Comparison of ENCODE assay signal across 8 cellular contexts in genomic region chr17:65181237-65182061, GRCh38. TPM values are rescaled to one million over a fixed set of nuclear protein-coding genes. Genes with fewer than 3 reads are reported as not detected.
A peak's percentile ranks its signal among the peaks of the same experiment; 100 is the strongest.
DNase-seq lines count a peak whose midpoint lies in the region; ATAC-seq and TF ChIP-seq lines count a peak whose summit lies in the region.

No MANE protein-coding gene starts in this region.

- peaks cover 47 to 71% (median 48%) of the 10 kb centered on the region in 3 donors for H3K4me1 Mint-ChIP-seq in T-cell

- TF ChIP-seq POLR2A in GM19193 (IDR thresholded peaks at IDR 0.05; ENCODE audit: extremely low read depth, insufficient read depth, insufficient read length), result peak; percentile 53

- ATAC-seq in HG02943 (IDR thresholded peaks at IDR 0.05; ENCODE audit: low read depth, unreplicated experiment), result peak; percentile 65
- peak in 1 of 4 experiments; percentile 15 for ATAC-seq in T-cell (replicated peaks in 1 of 4)

- peak overlapping the region; percentile 68 to 90 for H3K27ac Mint-ChIP-seq in T-cell

- no peak for DNase-seq in T-cell
- DNase-seq in stimulated activated CD4-positive, alpha-beta T cell treated with anti-CD3 and anti-CD28 coated beads, Interleukin-2, amount 100 ng/mL, for 48 hours, result peak; percentile 42 to 43
- DNase-seq in DMS114 treated with DMSO at 0.1 percent for 48 hours (lab: John Stamatoyannopoulos, UW; ENCODE audit: unreplicated experiment), result no peak
- DNase-seq in foreskin fibroblast, result no peak
- DNase-seq in DMS53 (lab: John Stamatoyannopoulos, UW), result no peak
- no peak for DNase-seq in OCI-M1 (lab: John Stamatoyannopoulos, UW)

- no peak overlapping the region for H3K4me3 ChIP-seq in foreskin fibroblast (ENCODE audit: low read depth in 1 of 2, low read length in 2 of 2)

- POLR2A ChIA-PET in T-cell (lab: Charles Lee), result interaction anchor here in 1 of 2 donors (0.6 kb wide), 1 partner anchor 21 kb away, joined by 5 read pairs; no protein-coding TSS in a partner anchor

- H3K9me3 Mint-ChIP-seq in T-cell, result peaks cover 0 to 7% (median 0%) of the 10 kb centered on the region in 3 donors

- no peaks in the 10 kb centered on the region for H3K36me3 Mint-ChIP-seq in T-cell

- CTCF ChIA-PET in T-cell (lab: Charles Lee), result interaction anchor here in 1 of 2 donors (0.6 to 1.1 kb wide), 2 partner anchors 14 to 1149 kb away, joined by 3 read pairs; no protein-coding TSS in a partner anchor

- H3K27me3 Mint-ChIP-seq in T-cell, result peaks cover 0 to 7% of the 10 kb centered on the region in 2 donors

- no peak for TF ChIP-seq CTCF in foreskin fibroblast (IDR thresholded peaks at IDR 0.05; ENCODE audit: low read depth, low read length)

- peak overlapping the region in 1 of 3 donors; percentile 65 for H3K4me3 Mint-ChIP-seq in T-cell

RNA-seq across cellular contexts. Expression of gene RGS9, which starts 44.3 kb away (rescaled TPM):
- 1 to 10 TPM; 1.3 to 8.2 (median 1.9) TPM for total RNA-seq in T-cell

Comparison
In these comparisons a context has a peak if more than half of its experiments do, and no peak if none do; other contexts are left out.
1. DNase-seq: peak in stimulated activated CD4-positive, alpha-beta T cell treated with anti-CD3 and anti-CD28 coated beads, Interleukin-2, amount 100 ng/mL, for 48 hours (2 of 2); none in T-cell (0 of 34), DMS114 treated with DMSO at 0.1 percent for 48 hours (single experiment), foreskin fibroblast (0 of 2), DMS53 (single experiment) and OCI-M1 (single experiment).